Comparison of ENCODE assay signal across 8 cellular contexts in the genomic region with DNA sequence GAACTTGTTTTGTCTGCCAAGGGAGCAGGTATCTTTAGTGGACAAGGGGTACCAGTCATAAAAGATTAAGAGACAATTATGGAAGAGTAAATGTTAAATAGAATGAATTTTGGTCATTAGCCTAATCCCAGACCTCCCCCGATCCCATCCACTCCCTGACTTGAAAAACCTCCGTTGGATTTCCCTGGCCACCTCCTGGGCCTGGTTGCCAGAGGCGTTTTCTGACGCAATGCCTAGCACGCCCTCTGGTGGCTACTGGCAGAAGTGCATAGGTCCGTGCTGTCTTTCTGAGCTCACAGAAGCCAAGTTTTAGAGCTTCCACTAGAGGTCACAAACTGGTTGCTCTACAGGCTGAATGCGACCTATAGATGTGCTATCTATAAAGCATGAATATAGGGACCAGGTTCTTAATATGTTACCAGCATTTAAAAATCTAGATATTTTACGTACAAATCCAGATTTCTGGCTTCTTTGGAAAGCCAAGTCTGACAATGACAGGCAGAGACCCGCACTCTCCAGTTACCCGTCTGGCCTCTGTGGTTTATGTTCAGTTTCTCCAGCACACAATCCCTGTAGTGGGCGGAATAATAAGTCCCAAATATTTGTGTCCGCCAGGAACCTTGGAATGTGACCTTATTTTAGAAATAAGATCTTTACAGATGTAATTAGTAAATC. TPM values are rescaled to one million over a fixed set of nuclear protein-coding genes. Genes with fewer than 3 reads are reported as not detected.
DNase-seq lines count a peak whose midpoint lies in the region; ATAC-seq and TF ChIP-seq lines count a peak whose summit lies in the region.

No MANE protein-coding gene starts in this region.

- DNase-seq in Caco-2 (peak; percentile 94 to 97), H9 (peak; percentile 91), NCI-H146 treated with DMSO at 0.1 percent for 48 hours (lab: John Stamatoyannopoulos, UW; ENCODE audit: unreplicated experiment) (peak; percentile 87), SW480 (ENCODE audit: low spot score) (peak; percentile 86), Right ventricle myocardium superior (peak; percentile 93), posterior vena cava (ENCODE audit: low spot score) (peak; percentile 96), ureter (ENCODE audit: low spot score) (peak; percentile 94)
- DNase-seq in activated naive CD8-positive, alpha-beta T cell treated with anti-CD3 and anti-CD28 coated beads, Interleukin-2, amount 10 ng/mL, durations not matched to agents 7 days and 5 days = peak; percentile 87

- H3K4me1 Mint-ChIP-seq in Caco-2 (ENCODE audit: low read depth, unreplicated experiment) (peaks cover 20% of the 10 kb centered on the region), H9 (peaks cover 13 to 15% of the 10 kb centered on the region in 2 experiments)
- H3K4me1 Mint-ChIP-seq in activated naive CD8-positive, alpha-beta T cell treated with anti-CD3 and anti-CD28 coated beads, Interleukin-2, amount 10 ng/mL, durations not matched to agents 7 days and 5 days = peaks cover 9% of the 10 kb centered on the region

- peaks cover 6% of the 10 kb centered on the region for H3K36me3 Mint-ChIP-seq in Caco-2 (ENCODE audit: insufficient read depth, unreplicated experiment)
- no peaks in the 10 kb centered on the region for H3K36me3 Mint-ChIP-seq in H9 (ENCODE audit: insufficient read depth in 1 of 3, low read depth in 3 of 3)
- H3K36me3 Mint-ChIP-seq in activated naive CD8-positive, alpha-beta T cell treated with anti-CD3 and anti-CD28 coated beads, Interleukin-2, amount 10 ng/mL, durations not matched to agents 7 days and 5 days = peaks cover 2% of the 10 kb centered on the region

- H3K4me1 ChIP-seq in Caco-2 (peaks cover 24% of the 10 kb centered on the region), H9 (ENCODE audit: insufficient read depth, low read length) (0 out of 2 replicates have a peak, but pooled peaks cover 2% of the 10 kb centered on the region)

- intact Hi-C loops in Caco-2 (cut with micrococcal nuclease; ENCODE audit: unreplicated experiment) = loop anchor here (1.0 to 5.0 kb wide), 10 partner anchors 32 to 289 kb away; no protein-coding TSS in a partner anchor
- intact Hi-C loops in Right ventricle myocardium superior (cut with DNase I) = loop anchor here (1.0 to 10.0 kb wide), 2 partner anchors 90 to 286 kb away; no protein-coding TSS in a partner anchor
- intact Hi-C loops in posterior vena cava (cut with DNase I) = loop anchor here (5.0 to 10.0 kb wide), 2 partner anchors 96 to 154 kb away; no protein-coding TSS in a partner anchor

- no peaks in the 10 kb centered on the region for H3K79me1 ChIP-seq in H9 (ENCODE audit: insufficient read depth, low read depth, low read length, poor library complexity, severe bottlenecking)

- CTCF ChIA-PET in Caco-2 (lab: Charles Lee) = interaction anchor here (0.5 to 3.0 kb wide), 94 partner anchors 8 to 644 kb away, joined by 3 to 86 read pairs (median 5); a partner anchor contains a TSS

- POLR2A ChIA-PET in Caco-2 (lab: Charles Lee) = interaction anchor here (0.6 to 1.0 kb wide), 3 partner anchors 84 to 356 kb away, joined by 3 read pairs; a partner anchor contains a TSS
- POLR2A ChIA-PET in activated naive CD8-positive, alpha-beta T cell treated with anti-CD3 and anti-CD28 coated beads, Interleukin-2, amount 10 ng/mL, durations not matched to agents 7 days and 5 days (lab: Charles Lee) = interaction anchor here (0.5 to 1.0 kb wide), 4 partner anchors 38 to 824 kb away, joined by 3 to 5 read pairs (median 3); no protein-coding TSS in a partner anchor

- no peak overlapping the region for H2BK20ac ChIP-seq in H9 (ENCODE audit: low read depth, low read length, poor library complexity, severe bottlenecking)

- no peak overlapping the region for H2BK5ac ChIP-seq in H9 (ENCODE audit: insufficient read length, low read length)

- no TSS peak for BruUV-seq in Caco-2 (replicated peaks; lab: Mats Ljungman, UMichigan)

- no peaks in the 10 kb centered on the region for H3K23me2 ChIP-seq in H9 (ENCODE audit: insufficient read length, low read depth, low read length, poor library complexity, severe bottlenecking)

- no peak overlapping the region for H3K4me3 ChIP-seq in Caco-2 (ENCODE audit: low read depth, low read length)

- H3K23ac ChIP-seq in H9 (ENCODE audit: insufficient read length, low read depth, low read length) = no peak overlapping the region

- no peak overlapping the region for H3K56ac ChIP-seq in H9 (ENCODE audit: insufficient read length, low read depth, low read length)

- H4K8ac ChIP-seq in H9 (replicated peaks; ENCODE audit: insufficient read length, low read depth, low read length) = no peak overlapping the region

- H3K27ac Mint-ChIP-seq in Caco-2 (ENCODE audit: unreplicated experiment) = peak overlapping the region; percentile 82
- H3K27ac Mint-ChIP-seq in H9 = no peak overlapping the region
- H3K27ac Mint-ChIP-seq in activated naive CD8-positive, alpha-beta T cell treated with anti-CD3 and anti-CD28 coated beads, Interleukin-2, amount 10 ng/mL, durations not matched to agents 7 days and 5 days = peak overlapping the region; percentile 10

- no peak overlapping the region for H3K9ac ChIP-seq in H9 (ENCODE audit: extremely low read depth, insufficient read length, low read length)

- H3K14ac ChIP-seq in H9 (ENCODE audit: insufficient read depth, low read length) = no peak overlapping the region

- H3K9me3 Mint-ChIP-seq in Caco-2 (ENCODE audit: unreplicated experiment) (peaks cover 9% of the 10 kb centered on the region), H9 (peaks cover 0 to 4% of the 10 kb centered on the region in 2 experiments; a peak in 1 of 5 replicates)
- peaks cover 4% of the 10 kb centered on the region for H3K9me3 Mint-ChIP-seq in activated naive CD8-positive, alpha-beta T cell treated with anti-CD3 and anti-CD28 coated beads, Interleukin-2, amount 10 ng/mL, durations not matched to agents 7 days and 5 days

- H3K18ac ChIP-seq in H9 (ENCODE audit: insufficient read length, low read depth, low read length) = no peak overlapping the region

- no peak overlapping the region for H2BK15ac ChIP-seq in H9 (ENCODE audit: low read depth, low read length)

- H2BK120ac ChIP-seq in H9 (ENCODE audit: low read depth, low read length, poor library complexity, severe bottlenecking) = no peak overlapping the region

- H3K27ac ChIP-seq in H9 (ENCODE audit: insufficient read length, low read depth, low read length) = no peak overlapping the region

- H3K79me2 ChIP-seq in H9 (ENCODE audit: insufficient read depth, low read length) = no peaks in the 10 kb centered on the region

- H3K27me3 ChIP-seq in Caco-2 (replicated peaks; ENCODE audit: control insufficient read depth, insufficient read depth, low read length) (no peaks in the 10 kb centered on the region), H9 (ENCODE audit: insufficient read depth, low read length) (no peaks in the 10 kb centered on the region)

- H2AFZ ChIP-seq in H9 (ENCODE audit: low read length) = no peak overlapping the region

- H3K9me3 ChIP-seq in Caco-2 (0 out of 2 replicates have a peak, but pooled peaks cover under 1% of the 10 kb centered on the region), H9 (ENCODE audit: control insufficient read depth, low read depth, low read length) (no peaks in the 10 kb centered on the region)

- no peaks in the 10 kb centered on the region for H3K36me3 ChIP-seq in Caco-2 (ENCODE audit: control insufficient read depth, insufficient read depth, low read length)

- no peak overlapping the region for H3K4me2 ChIP-seq in H9 (ENCODE audit: insufficient read depth, insufficient read length, low read length)

- H3K27me3 Mint-ChIP-seq in Caco-2 (ENCODE audit: insufficient read depth, unreplicated experiment) = no peaks in the 10 kb centered on the region
- H3K27me3 Mint-ChIP-seq in H9 (ENCODE audit: low read depth) = peaks cover 3% of the 10 kb centered on the region; the same call in 1 of the 2 replicates
- no peaks in the 10 kb centered on the region for H3K27me3 Mint-ChIP-seq in activated naive CD8-positive, alpha-beta T cell treated with anti-CD3 and anti-CD28 coated beads, Interleukin-2, amount 10 ng/mL, durations not matched to agents 7 days and 5 days

- no peak overlapping the region for H4K91ac ChIP-seq in H9 (ENCODE audit: insufficient read length, low read depth, low read length)

- no peak overlapping the region for H2BK12ac ChIP-seq in H9 (ENCODE audit: insufficient read length, low read depth, low read length)

- H3T11ph ChIP-seq in H9 (ENCODE audit: low read length) = no peak overlapping the region

- H3K4me3 Mint-ChIP-seq in Caco-2 (ENCODE audit: unreplicated experiment) (no peak overlapping the region), H9 (no peak overlapping the region)
- H3K4me3 Mint-ChIP-seq in activated naive CD8-positive, alpha-beta T cell treated with anti-CD3 and anti-CD28 coated beads, Interleukin-2, amount 10 ng/mL, durations not matched to agents 7 days and 5 days = no peak overlapping the region

- WGBS in H9 (ENCODE audit: extremely low coverage, insufficient read length, low lambda C conversion rate) = no CpG with 5 or more reads among the region's 12 CpGs

- TF ChIP-seq CTCF in Caco-2 (IDR thresholded peaks at IDR 0.05; ENCODE audit: insufficient read depth in 1 of 2, low read depth in 1 of 2, low read length in 1 of 2, severe bottlenecking in 1 of 2, unreplicated experiment in 1 of 2) (peak; percentile 99 to 100), H9 (conservative IDR thresholded peaks at IDR 0.05) (peak; percentile 100)

- no peaks in the 10 kb centered on the region for H4K20me1 ChIP-seq in H9 (ENCODE audit: control insufficient read depth, insufficient read depth, insufficient read length)

- peak; percentile 96 for ATAC-seq in activated naive CD8-positive, alpha-beta T cell treated with anti-CD3 and anti-CD28 coated beads, Interleukin-2, amount 10 ng/mL, durations not matched to agents 7 days and 5 days (ENCODE audit: low read depth)
- ATAC-seq in Right ventricle myocardium superior (ENCODE audit: poor library complexity) = peak; percentile 87

- H3K4ac ChIP-seq in H9 (ENCODE audit: low read depth, low read length) = no peak overlapping the region

- no peak overlapping the region for H2AK5ac ChIP-seq in H9 (ENCODE audit: insufficient read length, low read length)

- no peak overlapping the region for H4K5ac ChIP-seq in H9 (ENCODE audit: insufficient read length, low read depth, low read length)

RNA-seq across cellular contexts. Expression of a gene that starts 39.8 kb away (rescaled TPM):
- total RNA-seq in Caco-2 (2022) (1.6 and 3.0 TPM in 2 replicates), H9 (2021) (0.86 and 1.8 TPM in 2 replicates), Right ventricle myocardium superior (9.6 TPM), posterior vena cava (1 to 10 TPM; 2.4 to 4.5 TPM), ureter (7.4 TPM)
- total RNA-seq in activated naive CD8-positive, alpha-beta T cell treated with anti-CD3 and anti-CD28 coated beads, Interleukin-2, amount 10 ng/mL, durations not matched to agents 7 days and 5 days = 100 to 1,000 TPM; 370 to 371 TPM

Comparison
In these comparisons a context has a peak if more than half of its experiments do, and no peak if none do; other contexts are left out.
1. H3K27ac Mint-ChIP-seq: peak in Caco-2 (single experiment) and activated naive CD8-positive, alpha-beta T cell treated with anti-CD3 and anti-CD28 coated beads, Interleukin-2, amount 10 ng/mL, durations not matched to agents 7 days and 5 days (single experiment); none in H9 (0 of 3).
2. RNA of a gene that starts 39.8 kb away (total RNA-seq): 370 to 371 TPM in activated naive CD8-positive, alpha-beta T cell treated with anti-CD3 and anti-CD28 coated beads, Interleukin-2, amount 10 ng/mL, durations not matched to agents 7 days and 5 days; 9.6 TPM in Right ventricle myocardium superior (single experiment), 7.4 TPM in ureter (single experiment), 2.4 to 4.5 TPM in posterior vena cava, 0.86 to 1.8 TPM in H9 and 1.6 to 3.0 TPM in Caco-2; every median in the first group is over 10 times any median in the second.
3. Peak in every context shown above with its lines, with median percentiles within 50 percentile points of each other: DNase-seq.